13 cellular contexts compared by ENCODE assay signal in genomic region chr5:82754759-82755158, GRCh38.
DNase-seq lines count a peak whose midpoint lies in the region; ATAC-seq and TF ChIP-seq lines count a peak whose summit lies in the region.
"Had no signal": no experiment of that assay in that cellular context is flagged by ENCODE, and none has a peak within 500 bp of the region (broad histone marks: within the 10 kb centered on the region; RNA-seq: fewer than 3 reads in every experiment).

No MANE protein-coding gene starts in this region.

- H3K36me3 ChIP-seq in BE2C = no peaks in the 10 kb centered on the region

- H3K4me3 ChIP-seq in BE2C (ENCODE audit: low read depth, low read length) = no peak overlapping the region
- H3K4me3 ChIP-seq: psoas muscle had no signal

- no peak for DNase-seq in BE2C
- DNase-seq in NK-92 treated with Interleukin-12 subunit alpha and Interleukin-12 subunit beta, amount 100 ng/mL, for 24 hours (lab: John Stamatoyannopoulos, UW) = no peak
- no peak for DNase-seq in NCI-H2227 (lab: John Stamatoyannopoulos, UW; ENCODE audit: unreplicated experiment)
- DNase-seq in NCI-H128 (lab: John Stamatoyannopoulos, UW; ENCODE audit: unreplicated experiment) = no peak
- DNase-seq: hippocampal formation; NCI-H2227 treated with DMSO at 0.1 percent for 48 hours; psoas muscle; SHP77; stimulated activated CD4-positive, alpha-beta T cell treated with anti-CD3 and anti-CD28 coated beads, Interleukin-4, amount 100 ng/mL, for 24 hours had no signal

- no peaks in the 10 kb centered on the region for H3K27me3 ChIP-seq in BE2C

- ATAC-seq in GM18505 (IDR thresholded peaks at IDR 0.05; ENCODE audit: unreplicated experiment) (peak; percentile 94), GM19463 (IDR thresholded peaks at IDR 0.05; ENCODE audit: unreplicated experiment) (peak; percentile 89), HG02852 (IDR thresholded peaks at IDR 0.05; ENCODE audit: unreplicated experiment) (peak; percentile 94), HG03457 (IDR thresholded peaks at IDR 0.05; ENCODE audit: unreplicated experiment) (peak; percentile 72)
- ATAC-seq: psoas muscle had no signal

- 0 out of 2 replicates have a peak, but pooled peaks cover 2% of the 10 kb centered on the region for H3K4me1 ChIP-seq in BE2C
- H3K4me1 ChIP-seq: psoas muscle had no signal

- no peak for TF ChIP-seq POLR2A in GM18505 (IDR thresholded peaks at IDR 0.05; ENCODE audit: borderline replicate concordance, extremely low read depth, insufficient read depth, insufficient read length)

- TF ChIP-seq CTCF in BE2C (IDR thresholded peaks at IDR 0.05; ENCODE audit: low read depth, low read length) = no peak

- peaks cover 2% of the 10 kb centered on the region; the same call in 1 of the 2 replicates for H3K9me3 ChIP-seq in BE2C
- H3K9me3 ChIP-seq: psoas muscle had no signal
